ENCODE assay signal across 1 cellular context in genomic region chr2:15893689-15894325, GRCh38.
TF ChIP-seq lines count a peak whose summit lies in the region.

No MANE protein-coding gene starts in this region.

TF ChIP-seq in A549, 52 proteins besides CTCF, POLR2A, EP300 and RAD21 (continued from another document):
- TF ChIP-seq REST (IDR thresholded peaks at IDR 0.05) (no peak), KDM1A (IDR thresholded peaks at IDR 0.05; ENCODE audit: low read depth) (no peak), HOXA7 (CRISPR knock-in tag; IDR thresholded peaks at IDR 0.05) (no peak), USF2 (IDR thresholded peaks at IDR 0.05) (no peak), BHLHE40 (IDR thresholded peaks at IDR 0.05; ENCODE audit: low read depth, low read length) (no peak)
